Comparison of ENCODE assay signal across 28 cellular contexts in the genomic region with DNA sequence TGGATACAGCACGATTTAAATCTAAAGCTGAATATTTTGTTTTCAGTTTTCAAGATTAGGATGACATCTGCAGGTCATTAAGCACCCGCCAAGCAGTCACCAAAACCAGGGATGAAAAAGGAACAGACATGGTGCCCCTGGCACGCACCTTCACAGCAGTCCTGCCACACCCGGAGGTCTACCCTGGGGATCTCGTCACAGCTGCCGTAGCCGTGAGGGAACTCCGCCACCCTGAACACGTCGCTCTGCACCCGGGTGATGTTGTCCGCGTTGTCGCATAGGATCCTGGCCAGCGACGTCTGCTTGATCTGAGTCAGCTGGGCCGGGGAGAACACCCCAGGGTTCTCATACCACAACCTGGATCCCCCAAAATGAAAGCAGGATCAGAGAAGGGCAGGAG.
DNase-seq lines count a peak whose midpoint lies in the region; ATAC-seq and TF ChIP-seq lines count a peak whose summit lies in the region.
"Had no signal": no experiment of that assay in that cellular context is flagged by ENCODE, and none has a peak within 500 bp of the region (broad histone marks: within the 10 kb centered on the region; RNA-seq: fewer than 3 reads in every experiment).

No MANE protein-coding gene starts in this region.

- H3K4me3 ChIP-seq in SK-N-SH (ENCODE audit: low read depth in 2 of 2, low read length in 1 of 2) = no peak overlapping the region
- peak overlapping the region; percentile 33 for H3K4me3 ChIP-seq in coronary artery
- no peak overlapping the region for H3K4me3 ChIP-seq in tibial nerve
- H3K4me3 ChIP-seq: gastrocnemius medialis, GM12878, prostate gland, skin epidermis had no signal

- H3K27ac Mint-ChIP-seq in nephron = peak overlapping the region; percentile 44 to 93 (median 66)
- H3K27ac Mint-ChIP-seq: activated CD8-positive, alpha-beta T cell treated with anti-CD3 and anti-CD28 coated beads, Interleukin-2, amount 10 ng/mL, durations not matched to agents 7 days and 5 days; activated T-cell treated with anti-CD3 and anti-CD28 coated beads, Interleukin-2, amount 50 U/mL, for 24 hours; natural killer cell; stimulated activated memory B cell treated with anti-CD40 and anti-IgM and Interleukin-4, amounts not matched to agents 10 μg/mL and 1 μg/mL and 100 μg/mL, for 72 hours had no signal

- TF ChIP-seq EP300 in SK-N-SH (IDR thresholded peaks at IDR 0.05; ENCODE audit: borderline replicate concordance in 1 of 2, low read depth in 1 of 2, low read length in 1 of 2) (no peak), tibial nerve (IDR thresholded peaks at IDR 0.05) (no peak)

- peaks cover 30% of the 10 kb centered on the region for H3K4me1 Mint-ChIP-seq in nephron
- H3K4me1 Mint-ChIP-seq: central memory CD8-positive, alpha-beta T cell; natural killer cell; stimulated activated memory B cell treated with anti-CD40 and anti-IgM and Interleukin-4, amounts not matched to agents 10 μg/mL and 1 μg/mL and 100 μg/mL, for 72 hours had no signal

- H3K9me3 Mint-ChIP-seq in nephron = no peaks in the 10 kb centered on the region
- H3K9me3 Mint-ChIP-seq: activated T-cell treated with anti-CD3 and anti-CD28 coated beads, Interleukin-2, amount 50 U/mL, for 24 hours; natural killer cell; stimulated activated memory B cell treated with anti-CD40 and anti-IgM and Interleukin-4, amounts not matched to agents 10 μg/mL and 1 μg/mL and 100 μg/mL, for 72 hours had no signal

- POLR2A ChIA-PET in SK-N-SH (lab: Yijun Ruan, JAX) = no interaction called here

- H3F3A ChIP-seq in SK-N-SH (replicated peaks; ENCODE audit: insufficient read depth) = no peaks in the 10 kb centered on the region

- peaks cover 54 to 81% of the 10 kb centered on the region in 2 experiments for H3K36me3 ChIP-seq in SK-N-SH (replicated peaks in 1 of 2; ENCODE audit: control insufficient read depth in 1 of 2, insufficient read depth in 2 of 2, low read length in 1 of 2)
- H3K36me3 ChIP-seq in tibial nerve = peaks cover 0 to 44% (median 0%) of the 10 kb centered on the region in 3 donors
- H3K36me3 ChIP-seq: gastrocnemius medialis, prostate gland had no signal

- H2AFZ ChIP-seq in SK-N-SH (ENCODE audit: low read depth) = no peak overlapping the region

- H3K9me2 ChIP-seq in SK-N-SH = no peaks in the 10 kb centered on the region

- peak; percentile 47; the same call in 1 of the 2 replicates for TF ChIP-seq RAD21 in SK-N-SH (IDR thresholded peaks at IDR 0.05; ENCODE audit: low read length)

- DNase-seq in SK-N-SH (peak; percentile 64), coronary artery (ENCODE audit: low spot score) (peak; percentile 75), tibial nerve (ENCODE audit: low spot score in 2 of 2) (no peak), ecto neural progenitor cell (ENCODE audit: low spot score) (no peak), NCI-H226 (no peak)
- DNase-seq: activated CD8-positive, alpha-beta T cell treated with anti-CD3 and anti-CD28 coated beads, Interleukin-2, amount 10 ng/mL, durations not matched to agents 7 days and 5 days; activated naive CD4-positive, alpha-beta T cell treated with Interleukin-2 at 50 U/mL for 16 hours; activated T-cell treated with anti-CD3 and anti-CD28 coated beads, Interleukin-2, amount 50 U/mL, for 24 hours; amniotic stem cell; DMS79 treated with DMSO at 0.1 percent for 48 hours; gastrocnemius medialis; natural killer cell; NCI-H1417 treated with DMSO at 0.1 percent for 48 hours; NCI-H2107; NCI-H510A; stimulated activated CD4-positive, alpha-beta T cell treated with anti-CD3 and anti-CD28 coated beads, Interleukin-1b, Interleukin-23, amount 100 ng/mL, for 48 hours; T-helper 9 cell had no signal

- CTCF ChIA-PET in SK-N-SH (lab: Yijun Ruan, JAX) = interaction anchor here (0.6 to 4.0 kb wide), 17 partner anchors 10 to 174 kb away, joined by 3 to 18 read pairs (median 4); no protein-coding TSS in a partner anchor

- no peaks in the 10 kb centered on the region for H3K9me3 ChIP-seq in SK-N-SH
- no peaks in the 10 kb centered on the region for H3K9me3 ChIP-seq in tibial nerve
- H3K9me3 ChIP-seq: gastrocnemius medialis, prostate gland had no signal

- no peak overlapping the region for H3K4me2 ChIP-seq in SK-N-SH

- H3K4me3 Mint-ChIP-seq in nephron = no peak overlapping the region
- H3K4me3 Mint-ChIP-seq: activated CD8-positive, alpha-beta T cell treated with anti-CD3 and anti-CD28 coated beads, Interleukin-2, amount 10 ng/mL, durations not matched to agents 7 days and 5 days; activated T-cell treated with anti-CD3 and anti-CD28 coated beads, Interleukin-2, amount 50 U/mL, for 24 hours; central memory CD8-positive, alpha-beta T cell; natural killer cell; stimulated activated memory B cell treated with anti-CD40 and anti-IgM and Interleukin-4, amounts not matched to agents 10 μg/mL and 1 μg/mL and 100 μg/mL, for 72 hours had no signal

- peaks cover 24% of the 10 kb centered on the region for H3K79me2 ChIP-seq in SK-N-SH (ENCODE audit: insufficient read depth)

- H3K36me3 Mint-ChIP-seq in nephron (ENCODE audit: low read depth) = peaks cover 58% of the 10 kb centered on the region
- H3K36me3 Mint-ChIP-seq: natural killer cell; stimulated activated memory B cell treated with anti-CD40 and anti-IgM and Interleukin-4, amounts not matched to agents 10 μg/mL and 1 μg/mL and 100 μg/mL, for 72 hours had no signal

- no peaks in the 10 kb centered on the region for H3K27me3 Mint-ChIP-seq in nephron (ENCODE audit: low read depth)
- H3K27me3 Mint-ChIP-seq: activated T-cell treated with anti-CD3 and anti-CD28 coated beads, Interleukin-2, amount 50 U/mL, for 24 hours; central memory CD8-positive, alpha-beta T cell; stimulated activated memory B cell treated with anti-CD40 and anti-IgM and Interleukin-4, amounts not matched to agents 10 μg/mL and 1 μg/mL and 100 μg/mL, for 72 hours had no signal

- H3K27ac ChIP-seq in SK-N-SH (ENCODE audit: low read depth in 2 of 2, low read length in 1 of 2) (peak overlapping the region in 1 of 2 experiments; percentile 7; a peak in 1 of 4 replicates), coronary artery (peak overlapping the region; percentile 41 to 77), tibial nerve (peak overlapping the region; percentile 53 to 84 (median 72))
- H3K27ac ChIP-seq: 22Rv1, gastrocnemius medialis, prostate gland had no signal

- TF ChIP-seq CTCF in SK-N-SH (IDR thresholded peaks at IDR 0.05) = no peak
- no peak for TF ChIP-seq CTCF in coronary artery (IDR thresholded peaks at IDR 0.05)
- no peak for TF ChIP-seq CTCF in nephron (IDR thresholded peaks at IDR 0.05; ENCODE audit: unreplicated experiment in 3 of 3)
- no peak for TF ChIP-seq CTCF in tibial nerve (IDR thresholded peaks at IDR 0.05)

- WGBS in SK-N-SH (ENCODE audit: low lambda C conversion rate) = 91% methylated on average over 17 of the region's 17 CpGs
- WGBS in tibial nerve, 2 donors = 80 to 88% methylated on average over 17 of the region's 17 CpGs

- H4K20me1 ChIP-seq in SK-N-SH (ENCODE audit: insufficient read depth) = 0 out of 2 replicates have a peak, but pooled peaks cover 3% of the 10 kb centered on the region

- no peak overlapping the region for H3K9ac ChIP-seq in SK-N-SH

- H3K4me1 ChIP-seq in SK-N-SH (ENCODE audit: control insufficient read depth in 1 of 2, insufficient read depth in 2 of 2, low read depth in 1 of 2, low read length in 1 of 2) (peaks cover 0 to 18% of the 10 kb centered on the region in 2 experiments; a peak in 1 of 4 replicates), tibial nerve (peaks cover 0 to 26% (median 5%) of the 10 kb centered on the region in 4 donors)
- H3K4me1 ChIP-seq: gastrocnemius medialis, prostate gland had no signal

- ATAC-seq in SK-N-SH treated with all-trans-retinoic acid at 6 μM for 48 hours (no peak), GM19455 (IDR thresholded peaks at IDR 0.05; ENCODE audit: unreplicated experiment) (no peak)
- ATAC-seq: activated CD8-positive, alpha-beta T cell treated with anti-CD3 and anti-CD28 coated beads, Interleukin-2, amount 10 ng/mL, durations not matched to agents 7 days and 5 days; esophagus mucosa; gastrocnemius medialis; GM12878; HCT116; natural killer cell; stimulated activated memory B cell treated with anti-CD40 and anti-IgM and Interleukin-4, amounts not matched to agents 10 μg/mL and 1 μg/mL and 100 μg/mL, for 72 hours had no signal

- TF ChIP-seq POLR2A in tibial nerve (IDR thresholded peaks at IDR 0.05) = no peak

- no peaks in the 10 kb centered on the region for H3K27me3 ChIP-seq in SK-N-SH (ENCODE audit: insufficient read depth)
- no peaks in the 10 kb centered on the region for H3K27me3 ChIP-seq in tibial nerve
- H3K27me3 ChIP-seq: gastrocnemius medialis had no signal

TF ChIP-seq in SK-N-SH, 30 proteins besides CTCF, POLR2A, EP300 and RAD21:
- peak; percentile 20; the same call in 1 of the 2 replicates for TF ChIP-seq SMC3 (IDR thresholded peaks at IDR 0.05; ENCODE audit: low read depth, low read length)
- no peak for TF ChIP-seq FOXM1 (IDR thresholded peaks at IDR 0.05; ENCODE audit: low read depth)
TF ChIP-seq in SK-N-SH: peak in this region for 1.

TF ChIP-seq in SK-N-SH treated with all-trans-retinoic acid at 6 μM for 48 hours, 23 proteins besides CTCF, POLR2A, EP300 and RAD21:
- TF ChIP-seq, protein P1, sequence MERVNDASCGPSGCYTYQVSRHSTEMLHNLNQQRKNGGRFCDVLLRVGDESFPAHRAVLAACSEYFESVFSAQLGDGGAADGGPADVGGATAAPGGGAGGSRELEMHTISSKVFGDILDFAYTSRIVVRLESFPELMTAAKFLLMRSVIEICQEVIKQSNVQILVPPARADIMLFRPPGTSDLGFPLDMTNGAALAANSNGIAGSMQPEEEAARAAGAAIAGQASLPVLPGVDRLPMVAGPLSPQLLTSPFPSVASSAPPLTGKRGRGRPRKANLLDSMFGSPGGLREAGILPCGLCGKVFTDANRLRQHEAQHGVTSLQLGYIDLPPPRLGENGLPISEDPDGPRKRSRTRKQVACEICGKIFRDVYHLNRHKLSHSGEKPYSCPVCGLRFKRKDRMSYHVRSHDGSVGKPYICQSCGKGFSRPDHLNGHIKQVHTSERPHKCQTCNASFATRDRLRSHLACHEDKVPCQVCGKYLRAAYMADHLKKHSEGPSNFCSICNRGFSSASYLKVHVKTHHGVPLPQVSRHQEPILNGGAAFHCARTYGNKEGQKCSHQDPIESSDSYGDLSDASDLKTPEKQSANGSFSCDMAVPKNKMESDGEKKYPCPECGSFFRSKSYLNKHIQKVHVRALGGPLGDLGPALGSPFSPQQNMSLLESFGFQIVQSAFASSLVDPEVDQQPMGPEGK (CRISPR knock-in tag; IDR thresholded peaks at IDR 0.05; ENCODE audit: borderline replicate concordance) = no peak
- TF ChIP-seq PPARA (CRISPR knock-in tag; IDR thresholded peaks at IDR 0.05; ENCODE audit: borderline replicate concordance) (no peak), TOX (CRISPR knock-in tag; IDR thresholded peaks at IDR 0.05; ENCODE audit: borderline replicate concordance) (no peak), ZNF8 (CRISPR knock-in tag; IDR thresholded peaks at IDR 0.05) (no peak)

Comparison
In these comparisons a context has a peak if more than half of its experiments do, and no peak if none do; other contexts are left out.
1. DNase-seq: peak in SK-N-SH (single experiment) and coronary artery (single experiment); none in tibial nerve (0 of 2), ecto neural progenitor cell (single experiment) and NCI-H226 (single experiment).